In genomic region chr2:99335911-99336779, GRCh38 we compare ENCODE assay signal across 1 cellular context.
TF ChIP-seq lines count a peak whose summit lies in the region.

Gene TXNDC9, minus strand, starts transcription at chr2:99336333. Its CDS starts 3,123 bp downstream, at chr2:99333210.

TF ChIP-seq in K562, 482 proteins besides CTCF, POLR2A, EP300 and RAD21 (continued from another document and continues in another):
- no peak for TF ChIP-seq ZNF197 (CRISPR knock-in tag; IDR thresholded peaks at IDR 0.05; ENCODE audit: low read depth)
- TF ChIP-seq ZNF830 (CRISPR knock-in tag; IDR thresholded peaks at IDR 0.05), result no peak
- peak; percentile 29; the same call in 1 of the 2 replicates for TF ChIP-seq SREBF1 (IDR thresholded peaks at IDR 0.05; ENCODE audit: borderline replicate concordance, low read depth, low read length)
- TF ChIP-seq TSC22D4 (tag; IDR thresholded peaks at IDR 0.05), result no peak
- TF ChIP-seq ETV6 (IDR thresholded peaks at IDR 0.05; ENCODE audit: borderline replicate concordance in 1 of 2, low read depth in 2 of 2, low read length in 1 of 2), result no peak
- TF ChIP-seq ETV6 (CRISPR knock-in tag; IDR thresholded peaks at IDR 0.05; ENCODE audit: borderline replicate concordance), result no peak
- TF ChIP-seq RBM22 (IDR thresholded peaks at IDR 0.05; ENCODE audit: low read depth, low read length, poor library complexity, severe bottlenecking), result no peak
- TF ChIP-seq CEBPB (tag; IDR thresholded peaks at IDR 0.05), result peak; percentile 99
- TF ChIP-seq RB1 (IDR thresholded peaks at IDR 0.05; ENCODE audit: low read depth), result peak; percentile 81
- TF ChIP-seq, protein P1, sequence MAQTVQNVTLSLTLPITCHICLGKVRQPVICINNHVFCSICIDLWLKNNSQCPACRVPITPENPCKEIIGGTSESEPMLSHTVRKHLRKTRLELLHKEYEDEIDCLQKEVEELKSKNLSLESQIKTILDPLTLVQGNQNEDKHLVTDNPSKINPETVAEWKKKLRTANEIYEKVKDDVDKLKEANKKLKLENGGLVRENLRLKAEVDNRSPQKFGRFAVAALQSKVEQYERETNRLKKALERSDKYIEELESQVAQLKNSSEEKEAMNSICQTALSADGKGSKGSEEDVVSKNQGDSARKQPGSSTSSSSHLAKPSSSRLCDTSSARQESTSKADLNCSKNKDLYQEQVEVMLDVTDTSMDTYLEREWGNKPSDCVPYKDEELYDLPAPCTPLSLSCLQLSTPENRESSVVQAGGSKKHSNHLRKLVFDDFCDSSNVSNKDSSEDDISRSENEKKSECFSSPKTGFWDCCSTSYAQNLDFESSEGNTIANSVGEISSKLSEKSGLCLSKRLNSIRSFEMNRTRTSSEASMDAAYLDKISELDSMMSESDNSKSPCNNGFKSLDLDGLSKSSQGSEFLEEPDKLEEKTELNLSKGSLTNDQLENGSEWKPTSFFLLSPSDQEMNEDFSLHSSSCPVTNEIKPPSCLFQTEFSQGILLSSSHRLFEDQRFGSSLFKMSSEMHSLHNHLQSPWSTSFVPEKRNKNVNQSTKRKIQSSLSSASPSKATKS (CRISPR knock-in tag; IDR thresholded peaks at IDR 0.05), result no peak
- peak; percentile 23; the same call in 1 of the 2 replicates for TF ChIP-seq GTF2F1 (IDR thresholded peaks at IDR 0.05; ENCODE audit: low read depth, low read length)
- TF ChIP-seq ZC3H8 (IDR thresholded peaks at IDR 0.05), result no peak
- no peak for TF ChIP-seq CBX2 (IDR thresholded peaks at IDR 0.05; ENCODE audit: insufficient read depth, low read length, poor library complexity, severe bottlenecking)
- TF ChIP-seq KDM1A (IDR thresholded peaks at IDR 0.05), result no peak
- TF ChIP-seq SMARCB1 (IDR thresholded peaks at IDR 0.05; ENCODE audit: insufficient read length, low read depth), result no peak
- peak; percentile 56 for TF ChIP-seq SMAD1 (IDR thresholded peaks at IDR 0.05; ENCODE audit: low read depth, low read length, partially characterized antibody)
- no peak for TF ChIP-seq ZNF274 (IDR thresholded peaks at IDR 0.05; ENCODE audit: borderline replicate concordance, low read depth, low read length)
- TF ChIP-seq ZBTB5 (IDR thresholded peaks at IDR 0.05), result no peak
- peak; percentile 80 for TF ChIP-seq ZNF511 (CRISPR knock-in tag; IDR thresholded peaks at IDR 0.05)
- TF ChIP-seq, protein P2, sequence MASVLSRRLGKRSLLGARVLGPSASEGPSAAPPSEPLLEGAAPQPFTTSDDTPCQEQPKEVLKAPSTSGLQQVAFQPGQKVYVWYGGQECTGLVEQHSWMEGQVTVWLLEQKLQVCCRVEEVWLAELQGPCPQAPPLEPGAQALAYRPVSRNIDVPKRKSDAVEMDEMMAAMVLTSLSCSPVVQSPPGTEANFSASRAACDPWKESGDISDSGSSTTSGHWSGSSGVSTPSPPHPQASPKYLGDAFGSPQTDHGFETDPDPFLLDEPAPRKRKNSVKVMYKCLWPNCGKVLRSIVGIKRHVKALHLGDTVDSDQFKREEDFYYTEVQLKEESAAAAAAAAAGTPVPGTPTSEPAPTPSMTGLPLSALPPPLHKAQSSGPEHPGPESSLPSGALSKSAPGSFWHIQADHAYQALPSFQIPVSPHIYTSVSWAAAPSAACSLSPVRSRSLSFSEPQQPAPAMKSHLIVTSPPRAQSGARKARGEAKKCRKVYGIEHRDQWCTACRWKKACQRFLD (CRISPR knock-in tag; IDR thresholded peaks at IDR 0.05), result peak; percentile 79; the same call in 1 of the 2 replicates
- TF ChIP-seq ZNF143 (CRISPR knock-in tag; IDR thresholded peaks at IDR 0.05), result peak; percentile 99
- TF ChIP-seq, protein P3, sequence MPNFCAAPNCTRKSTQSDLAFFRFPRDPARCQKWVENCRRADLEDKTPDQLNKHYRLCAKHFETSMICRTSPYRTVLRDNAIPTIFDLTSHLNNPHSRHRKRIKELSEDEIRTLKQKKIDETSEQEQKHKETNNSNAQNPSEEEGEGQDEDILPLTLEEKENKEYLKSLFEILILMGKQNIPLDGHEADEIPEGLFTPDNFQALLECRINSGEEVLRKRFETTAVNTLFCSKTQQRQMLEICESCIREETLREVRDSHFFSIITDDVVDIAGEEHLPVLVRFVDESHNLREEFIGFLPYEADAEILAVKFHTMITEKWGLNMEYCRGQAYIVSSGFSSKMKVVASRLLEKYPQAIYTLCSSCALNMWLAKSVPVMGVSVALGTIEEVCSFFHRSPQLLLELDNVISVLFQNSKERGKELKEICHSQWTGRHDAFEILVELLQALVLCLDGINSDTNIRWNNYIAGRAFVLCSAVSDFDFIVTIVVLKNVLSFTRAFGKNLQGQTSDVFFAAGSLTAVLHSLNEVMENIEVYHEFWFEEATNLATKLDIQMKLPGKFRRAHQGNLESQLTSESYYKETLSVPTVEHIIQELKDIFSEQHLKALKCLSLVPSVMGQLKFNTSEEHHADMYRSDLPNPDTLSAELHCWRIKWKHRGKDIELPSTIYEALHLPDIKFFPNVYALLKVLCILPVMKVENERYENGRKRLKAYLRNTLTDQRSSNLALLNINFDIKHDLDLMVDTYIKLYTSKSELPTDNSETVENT (CRISPR knock-in tag; IDR thresholded peaks at IDR 0.05), result 0 out of 2 replicates have a peak, but pooled peaks have one; percentile 6
- TF ChIP-seq FOXK2 (conservative IDR thresholded peaks at IDR 0.05 in 1 of 2, IDR thresholded peaks at IDR 0.05 in 1 of 2; ENCODE audit: low read depth in 2 of 2), result peak; percentile 52 to 54; a peak in 2 of 4 replicates
- TF ChIP-seq, protein P4, sequence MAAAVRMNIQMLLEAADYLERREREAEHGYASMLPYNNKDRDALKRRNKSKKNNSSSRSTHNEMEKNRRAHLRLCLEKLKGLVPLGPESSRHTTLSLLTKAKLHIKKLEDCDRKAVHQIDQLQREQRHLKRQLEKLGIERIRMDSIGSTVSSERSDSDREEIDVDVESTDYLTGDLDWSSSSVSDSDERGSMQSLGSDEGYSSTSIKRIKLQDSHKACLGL (CRISPR knock-in tag; IDR thresholded peaks at IDR 0.05; ENCODE audit: borderline replicate concordance, poor library complexity, severe bottlenecking), result no peak
- no peak for TF ChIP-seq ZBTB34 (CRISPR knock-in tag; IDR thresholded peaks at IDR 0.05)
- no peak for TF ChIP-seq HDAC6 (IDR thresholded peaks at IDR 0.05; ENCODE audit: low read depth, low read length)
- TF ChIP-seq, protein P5, sequence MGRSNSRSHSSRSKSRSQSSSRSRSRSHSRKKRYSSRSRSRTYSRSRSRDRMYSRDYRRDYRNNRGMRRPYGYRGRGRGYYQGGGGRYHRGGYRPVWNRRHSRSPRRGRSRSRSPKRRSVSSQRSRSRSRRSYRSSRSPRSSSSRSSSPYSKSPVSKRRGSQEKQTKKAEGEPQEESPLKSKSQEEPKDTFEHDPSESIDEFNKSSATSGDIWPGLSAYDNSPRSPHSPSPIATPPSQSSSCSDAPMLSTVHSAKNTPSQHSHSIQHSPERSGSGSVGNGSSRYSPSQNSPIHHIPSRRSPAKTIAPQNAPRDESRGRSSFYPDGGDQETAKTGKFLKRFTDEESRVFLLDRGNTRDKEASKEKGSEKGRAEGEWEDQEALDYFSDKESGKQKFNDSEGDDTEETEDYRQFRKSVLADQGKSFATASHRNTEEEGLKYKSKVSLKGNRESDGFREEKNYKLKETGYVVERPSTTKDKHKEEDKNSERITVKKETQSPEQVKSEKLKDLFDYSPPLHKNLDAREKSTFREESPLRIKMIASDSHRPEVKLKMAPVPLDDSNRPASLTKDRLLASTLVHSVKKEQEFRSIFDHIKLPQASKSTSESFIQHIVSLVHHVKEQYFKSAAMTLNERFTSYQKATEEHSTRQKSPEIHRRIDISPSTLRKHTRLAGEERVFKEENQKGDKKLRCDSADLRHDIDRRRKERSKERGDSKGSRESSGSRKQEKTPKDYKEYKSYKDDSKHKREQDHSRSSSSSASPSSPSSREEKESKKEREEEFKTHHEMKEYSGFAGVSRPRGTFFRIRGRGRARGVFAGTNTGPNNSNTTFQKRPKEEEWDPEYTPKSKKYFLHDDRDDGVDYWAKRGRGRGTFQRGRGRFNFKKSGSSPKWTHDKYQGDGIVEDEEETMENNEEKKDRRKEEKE (IDR thresholded peaks at IDR 0.05; ENCODE audit: borderline replicate concordance in 1 of 2, control insufficient read depth in 1 of 2, low read depth in 2 of 2, low read length in 1 of 2), result peak in 1 of 2 experiments; percentile 96; a peak in 2 of 4 replicates
- TF ChIP-seq, protein P6, sequence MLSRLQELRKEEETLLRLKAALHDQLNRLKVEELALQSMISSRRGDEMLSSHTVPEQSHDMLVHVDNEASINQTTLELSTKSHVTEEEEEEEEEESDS (CRISPR knock-in tag; IDR thresholded peaks at IDR 0.05), result no peak
- peak; percentile 81; the same call in 1 of the 2 replicates for TF ChIP-seq MBD2 (IDR thresholded peaks at IDR 0.05; ENCODE audit: borderline replicate concordance, low read depth)
- TF ChIP-seq TEAD1 (CRISPR knock-in tag; IDR thresholded peaks at IDR 0.05), result 0 out of 4 replicates have a peak, but pooled peaks of 1 of the 2 experiments have one; percentile 21
- TF ChIP-seq C11orf30 (IDR thresholded peaks at IDR 0.05; ENCODE audit: low read depth), result peak; percentile 81
- no peak for TF ChIP-seq ZNF76 (CRISPR knock-in tag; IDR thresholded peaks at IDR 0.05; ENCODE audit: borderline replicate concordance)
- TF ChIP-seq NFRKB (IDR thresholded peaks at IDR 0.05; ENCODE audit: low read depth), result 0 out of 2 replicates have a peak, but pooled peaks have one; percentile 25
- TF ChIP-seq MAX (CRISPR knock-in tag; IDR thresholded peaks at IDR 0.05), result peak; percentile 73; the same call in 1 of the 2 replicates
- TF ChIP-seq CHD1 (IDR thresholded peaks at IDR 0.05; ENCODE audit: low read length), result no peak
- TF ChIP-seq TBP (optimal IDR thresholded peaks at IDR 0.05; ENCODE audit: low read depth, low read length), result peak; percentile 83
- no peak for TF ChIP-seq HOMEZ (CRISPR knock-in tag; IDR thresholded peaks at IDR 0.05)
- TF ChIP-seq EWSR1 (IDR thresholded peaks at IDR 0.05; ENCODE audit: borderline replicate concordance, low read depth, partially characterized antibody), result no peak
- TF ChIP-seq ZNF124 (CRISPR knock-in tag; IDR thresholded peaks at IDR 0.05), result no peak
- peak; percentile 69 for TF ChIP-seq TAF7 (tag; IDR thresholded peaks at IDR 0.05)
- TF ChIP-seq CTCFL (IDR thresholded peaks at IDR 0.05; ENCODE audit: borderline replicate concordance, insufficient read depth, low read depth, low read length, poor library complexity, severe bottlenecking), result no peak
- no peak for TF ChIP-seq ZNF445 (CRISPR knock-in tag; IDR thresholded peaks at IDR 0.05; ENCODE audit: low read depth)
- no peak for TF ChIP-seq CREBBP (IDR thresholded peaks at IDR 0.05; ENCODE audit: low read depth, low read length)
